Comparison of ENCODE assay signal across 1 cellular context in the genomic region with DNA sequence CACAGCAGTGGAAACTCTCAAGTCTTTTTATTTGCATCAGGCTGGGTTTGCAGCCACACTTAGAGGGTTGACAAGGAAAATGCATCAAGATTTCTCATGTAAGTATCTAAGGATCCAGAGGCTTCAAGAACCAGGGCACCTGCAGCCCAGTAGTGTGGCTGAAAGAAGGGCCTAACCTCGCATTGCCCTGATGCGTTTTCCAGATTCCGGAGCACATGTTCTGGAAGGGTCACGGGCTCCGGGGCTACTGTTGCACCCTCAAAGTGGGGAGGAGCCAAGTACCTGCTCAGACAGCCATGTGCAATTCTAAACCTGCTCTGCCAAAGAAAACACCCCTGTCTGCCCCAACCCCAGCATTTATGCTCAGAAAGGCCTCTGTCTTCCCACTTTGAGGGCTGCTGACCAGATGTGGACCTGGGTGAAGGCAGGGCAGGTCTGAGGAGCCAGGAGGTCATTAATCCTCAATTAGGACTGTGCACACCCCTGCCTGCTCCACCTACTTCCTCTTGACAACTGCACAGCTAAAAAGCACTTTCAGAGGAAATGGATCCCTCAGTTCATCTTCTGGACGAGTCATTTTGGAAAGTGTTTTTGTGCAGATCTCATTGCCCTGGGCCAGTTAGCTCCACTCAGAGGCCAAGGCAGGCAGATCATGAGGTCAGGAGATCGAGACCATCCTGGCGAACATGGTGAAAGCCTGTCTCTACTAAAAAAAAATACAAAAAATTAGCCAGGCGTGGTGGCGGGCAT.
TF ChIP-seq lines count a peak whose summit lies in the region.

No MANE protein-coding gene starts in this region.

TF ChIP-seq in SK-N-SH, 30 proteins besides CTCF, POLR2A, EP300 and RAD21 (continued from another document):
- TF ChIP-seq NFIC (IDR thresholded peaks at IDR 0.05; ENCODE audit: borderline replicate concordance) (no peak), POLR2AphosphoS5 (IDR thresholded peaks at IDR 0.05; ENCODE audit: low read depth, low read length) (no peak), FOSL2 (IDR thresholded peaks at IDR 0.05; ENCODE audit: borderline replicate concordance, low read depth) (no peak), RFX5 (IDR thresholded peaks at IDR 0.05; ENCODE audit: low read length) (no peak), YY1 (IDR thresholded peaks at IDR 0.05; ENCODE audit: low read depth) (no peak), TEAD4 (IDR thresholded peaks at IDR 0.05; ENCODE audit: borderline replicate concordance, insufficient read depth) (no peak), JUND (IDR thresholded peaks at IDR 0.05) (no peak), MAX (IDR thresholded peaks at IDR 0.05; ENCODE audit: low read depth) (no peak)
- TF ChIP-seq, protein P1, sequence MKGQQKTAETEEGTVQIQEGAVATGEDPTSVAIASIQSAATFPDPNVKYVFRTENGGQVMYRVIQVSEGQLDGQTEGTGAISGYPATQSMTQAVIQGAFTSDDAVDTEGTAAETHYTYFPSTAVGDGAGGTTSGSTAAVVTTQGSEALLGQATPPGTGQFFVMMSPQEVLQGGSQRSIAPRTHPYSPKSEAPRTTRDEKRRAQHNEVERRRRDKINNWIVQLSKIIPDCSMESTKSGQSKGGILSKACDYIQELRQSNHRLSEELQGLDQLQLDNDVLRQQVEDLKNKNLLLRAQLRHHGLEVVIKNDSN (IDR thresholded peaks at IDR 0.05; ENCODE audit: borderline replicate concordance, low read depth), result no peak
